ENCODE assay signal across 13 cellular contexts in genomic region chr15:93331545-93332117, GRCh38.
DNase-seq lines count a peak whose midpoint lies in the region; ATAC-seq and TF ChIP-seq lines count a peak whose summit lies in the region.
"Had no signal": no experiment of that assay in that cellular context is flagged by ENCODE, and none has a peak within 500 bp of the region (broad histone marks: within the 10 kb centered on the region; RNA-seq: fewer than 3 reads in every experiment).

No MANE protein-coding gene starts in this region.

- H3K27ac Mint-ChIP-seq in HFFc6 = no peak overlapping the region
- H3K27ac Mint-ChIP-seq: activated T-helper 2 cell treated with anti-CD3 and anti-CD28 coated beads, Interferon-gamma antibody, Interleukin-2, Interleukin-4, amounts not matched to agents 10 μg/mL and 5 μg/mL and 100 μg/mL, durations not matched to agents 14 hours and 24 hours and 36 hours had no signal

- 0 out of 2 replicates have a peak, but pooled peaks cover 6% of the 10 kb centered on the region for H3K36me3 Mint-ChIP-seq in HFFc6 (ENCODE audit: low read depth)

- 0 out of 2 replicates have a peak, but pooled peaks cover 2% of the 10 kb centered on the region for H3K27me3 Mint-ChIP-seq in HFFc6 (ENCODE audit: insufficient read depth)

- peaks cover 68% of the 10 kb centered on the region for H3K9me3 Mint-ChIP-seq in HFFc6
- H3K9me3 Mint-ChIP-seq: activated T-helper 2 cell treated with anti-CD3 and anti-CD28 coated beads, Interferon-gamma antibody, Interleukin-2, Interleukin-4, amounts not matched to agents 10 μg/mL and 5 μg/mL and 100 μg/mL, durations not matched to agents 14 hours and 24 hours and 36 hours had no signal

- H3K4me1 Mint-ChIP-seq in HFFc6 (ENCODE audit: low read depth) = no peaks in the 10 kb centered on the region

- DNase-seq in SHP77 (lab: John Stamatoyannopoulos, UW) = peak; percentile 12 to 15
- no peak for DNase-seq in SHP77 treated with DMSO at 0.1 percent for 48 hours (lab: John Stamatoyannopoulos, UW)
- peak; percentile 79 for DNase-seq in NCI-H748 (lab: John Stamatoyannopoulos, UW; ENCODE audit: unreplicated experiment)
- DNase-seq in iPS-NIHi11 (ENCODE audit: low spot score) = peak; percentile 62
- no peak for DNase-seq in HFFc6
- DNase-seq in A172 (ENCODE audit: low spot score) = no peak
- no peak for DNase-seq in HT-29 (ENCODE audit: low spot score)
- DNase-seq: activated CD4-positive, alpha-beta T cell treated with anti-CD3 and anti-CD28 coated beads, Interleukin-2, amount 50 U/mL, for 48 hours; brain microvascular endothelial cell; gastrocnemius medialis; left ventricle myocardium superior had no signal

- H3K4me3 Mint-ChIP-seq in HFFc6 = no peak overlapping the region

- no peak for TF ChIP-seq CTCF in HFFc6 (IDR thresholded peaks at IDR 0.05)

- no peak for ATAC-seq in GM19328 (IDR thresholded peaks at IDR 0.05; ENCODE audit: unreplicated experiment)
- ATAC-seq: gastrocnemius medialis, left ventricle myocardium superior had no signal

Comparison
In these comparisons a context has a peak if more than half of its experiments do, and no peak if none do; other contexts are left out.
1. DNase-seq: peak in SHP77 (2 of 2), NCI-H748 (single experiment) and iPS-NIHi11 (single experiment); none in SHP77 treated with DMSO at 0.1 percent for 48 hours (single experiment), HFFc6 (single experiment), A172 (single experiment) and HT-29 (single experiment).